Comparison of ENCODE assay signal across 30 cellular contexts in the genomic region with DNA sequence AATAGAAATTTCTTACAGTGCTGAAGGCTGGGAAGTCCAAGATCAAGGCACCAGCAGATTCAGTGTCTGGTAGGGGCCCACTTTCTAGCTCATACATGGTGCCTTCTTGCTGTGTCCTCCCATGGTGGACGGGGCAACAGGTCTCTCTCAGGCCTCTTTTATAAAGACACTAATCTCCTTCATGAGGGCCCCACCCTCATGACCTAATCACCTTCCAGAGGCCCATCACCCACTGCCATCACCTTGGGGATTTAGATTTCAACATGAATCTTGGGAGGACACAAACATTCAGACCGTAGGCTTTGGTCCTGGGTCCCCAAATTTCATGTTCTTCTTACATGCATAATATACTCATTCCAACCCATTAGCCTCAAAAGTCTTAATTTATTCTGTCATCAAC.
"Had no signal": no experiment of that assay in that cellular context is flagged by ENCODE, and none has a peak within 500 bp of the region (broad histone marks: within the 10 kb centered on the region; RNA-seq: fewer than 3 reads in every experiment).

No MANE protein-coding gene starts in this region.

- H3K9me3 ChIP-seq: body of pancreas had no signal

- ATAC-seq: activated CD4-positive, CD25-positive, alpha-beta regulatory T cell treated with anti-CD3 and anti-CD28 coated beads, Interleukin-2, amount 50 U/mL, for 24 hours; activated CD8-positive, alpha-beta T cell treated with anti-CD3 and anti-CD28 coated beads for 36 hours; activated T-cell treated with anti-CD3 and anti-CD28 coated beads, Interleukin-2, amount 50 U/mL, for 4 hours; activated T-helper 17 cell treated with anti-CD3 and anti-CD28 coated beads, Interleukin-2, amount 50 U/mL, for 72 hours; body of pancreas; effector memory CD8-positive, alpha-beta T cell; T-helper 17 cell had no signal

- DNase-seq: activated B cell treated with CpG ODN at 0.5 μM for 24 hours; activated CD4-positive, alpha-beta T cell treated with anti-CD3 and anti-CD28 coated beads for 48 hours; activated CD4-positive, alpha-beta T cell treated with anti-CD3 and anti-CD28 coated beads, Interleukin-2, amount 50 U/mL, for 1 hour; activated CD4-positive, alpha-beta T cell treated with anti-CD3 and anti-CD28 coated beads, Interleukin-2, amount 50 U/mL, for 48 hours; activated CD8-positive, alpha-beta memory T cell treated with anti-CD3 and anti-CD28 coated beads for 24 hours; activated CD8-positive, alpha-beta T cell treated with anti-CD3 and anti-CD28 coated beads for 36 hours; activated effector memory CD4-positive, alpha-beta T cell treated with Interleukin-2 at 50 U/mL for 16 hours; activated gamma-delta T cell treated with Interleukin-2 at 50 U/mL for 16 hours; activated naive CD4-positive, alpha-beta T cell treated with anti-CD3 and anti-CD28 coated beads, Interleukin-2, amount 50 U/mL, for 16 hours; activated naive CD4-positive, alpha-beta T cell treated with Interleukin-2 at 50 U/mL for 16 hours; activated T-cell treated with anti-CD3 and anti-CD28 coated beads, Interleukin-2, amount 50 U/mL, for 4 hours; amygdala; aorta; body of pancreas; caudate nucleus; cortex of kidney; dermis blood vessel endothelial cell; effector CD4-positive, alpha-beta T cell; effector memory CD8-positive, alpha-beta T cell; erythroblast; foreskin fibroblast; head of caudate nucleus; T-helper 1 cell; T-helper 17 cell; T1000; WERI-Rb-1 had no signal

- H3K27ac ChIP-seq: body of pancreas, WERI-Rb-1 had no signal

- H3K27me3 ChIP-seq: body of pancreas had no signal

- H3K36me3 ChIP-seq: WERI-Rb-1 had no signal

- H3K4me3 ChIP-seq: body of pancreas had no signal

- FAIRE-seq: colon, frontal cortex had no signal
